In genomic region chr16:28846080-28846932, GRCh38 we compare ENCODE assay signal across 1 cellular context.
A peak's percentile ranks its signal among the peaks of the same experiment; 100 is the strongest.
TF ChIP-seq lines count a peak whose summit lies in the region.

Gene TUFM, minus strand, starts transcription at chr16:28846348. Its CDS starts 79 bp downstream, at chr16:28846269.

TF ChIP-seq in K562, 482 proteins besides CTCF, POLR2A, EP300 and RAD21 (continued from another document and continues in another):
- TF ChIP-seq CEBPZ (IDR thresholded peaks at IDR 0.05; ENCODE audit: borderline replicate concordance, low read depth, low read length) (no peak), SMARCA4 (IDR thresholded peaks at IDR 0.05) (no peak), CHD4 (IDR thresholded peaks at IDR 0.05; ENCODE audit: insufficient read depth, insufficient replicate concordance, low read depth, low read length, poor library complexity, severe bottlenecking) (peak; percentile 98), FOXP4 (CRISPR knock-in tag; IDR thresholded peaks at IDR 0.05; ENCODE audit: borderline replicate concordance) (peak; percentile 54; the same call in 1 of the 2 replicates), TCF15 (CRISPR knock-in tag; IDR thresholded peaks at IDR 0.05) (no peak), ZSCAN29 (IDR thresholded peaks at IDR 0.05) (no peak), CBX1 (IDR thresholded peaks at IDR 0.05; ENCODE audit: low read depth) (peak; percentile 68; the same call in 1 of the 2 replicates), ZBTB43 (CRISPR knock-in tag; IDR thresholded peaks at IDR 0.05) (peak; percentile 48; the same call in 1 of the 2 replicates), POLR2G (IDR thresholded peaks at IDR 0.05; ENCODE audit: low read depth, low read length) (peak; percentile 93), ZNF695 (CRISPR knock-in tag; IDR thresholded peaks at IDR 0.05) (no peak), ZNF23 (CRISPR knock-in tag; IDR thresholded peaks at IDR 0.05) (no peak), ZNF280B (CRISPR knock-in tag; IDR thresholded peaks at IDR 0.05) (no peak), ZNF696 (CRISPR knock-in tag; conservative IDR thresholded peaks at IDR 0.05) (no peak), COPS2 (conservative IDR thresholded peaks at IDR 0.05) (no peak), SMARCC2 (IDR thresholded peaks at IDR 0.05; ENCODE audit: low read depth) (no peak), CCNT2 (IDR thresholded peaks at IDR 0.05; ENCODE audit: borderline replicate concordance, extremely low read depth, insufficient read length, low read depth, low read length) (peak; percentile 53), CREB1 (IDR thresholded peaks at IDR 0.05) (peak; percentile 99), CREB1 (CRISPR knock-in tag; IDR thresholded peaks at IDR 0.05) (peak; percentile 99), AFF1 (IDR thresholded peaks at IDR 0.05; ENCODE audit: low read depth in 1 of 2, partially characterized antibody in 2 of 2) (peak in 1 of 2 experiments; percentile 88), ZNF212 (CRISPR knock-in tag; IDR thresholded peaks at IDR 0.05) (no peak), MAZ (CRISPR knock-in tag; conservative IDR thresholded peaks at IDR 0.05 in 1 of 2, IDR thresholded peaks at IDR 0.05 in 1 of 2) (peak; percentile 92 to 99), ZNF398 (CRISPR knock-in tag; IDR thresholded peaks at IDR 0.05) (no peak), SMARCE1 (IDR thresholded peaks at IDR 0.05) (0 out of 2 replicates have a peak, but pooled peaks have one; percentile 39), RB1 (IDR thresholded peaks at IDR 0.05; ENCODE audit: low read depth) (peak; percentile 71; the same call in 1 of the 2 replicates), ZNF282 (CRISPR knock-in tag; IDR thresholded peaks at IDR 0.05) (no peak), ARID4B (CRISPR knock-in tag; IDR thresholded peaks at IDR 0.05) (peak; percentile 92), MAFK (IDR thresholded peaks at IDR 0.05; ENCODE audit: low read length) (0 out of 2 replicates have a peak, but pooled peaks have one; percentile 13), AFF4 (CRISPR knock-in tag; IDR thresholded peaks at IDR 0.05) (peak; percentile 75; the same call in 1 of the 2 replicates), ZFP30 (CRISPR knock-in tag; IDR thresholded peaks at IDR 0.05; ENCODE audit: borderline replicate concordance) (no peak), STAT5A (IDR thresholded peaks at IDR 0.05; ENCODE audit: borderline replicate concordance, low read length) (no peak), SREBF2 (CRISPR knock-in tag; IDR thresholded peaks at IDR 0.05) (no peak)
